In genomic region chr9:15965246-15965745, GRCh38 we compare ENCODE assay signal across 15 cellular contexts.
DNase-seq lines count a peak whose midpoint lies in the region; ATAC-seq, FAIRE-seq and TF ChIP-seq lines count a peak whose summit lies in the region.
"Had no signal": no experiment of that assay in that cellular context is flagged by ENCODE, and none has a peak within 500 bp of the region (broad histone marks: within the 10 kb centered on the region; RNA-seq: fewer than 3 reads in every experiment).

No MANE protein-coding gene starts in this region.

- no peaks in the 10 kb centered on the region for H3K36me3 Mint-ChIP-seq in activated naive CD4-positive, alpha-beta T cell treated with anti-CD3 and anti-CD28 coated beads for 36 hours (ENCODE audit: low read depth)
- no peaks in the 10 kb centered on the region for H3K36me3 Mint-ChIP-seq in stimulated activated memory B cell treated with anti-CD40 and anti-IgM and Interleukin-4, amounts not matched to agents 10 μg/mL and 1 μg/mL and 100 μg/mL, for 72 hours
- H3K36me3 Mint-ChIP-seq: CD4-positive, CD25-positive, alpha-beta regulatory T cell had no signal

- no peak for ATAC-seq in stimulated activated memory B cell treated with anti-CD40 and anti-IgM and Interleukin-4, amounts not matched to agents 10 μg/mL and 1 μg/mL and 100 μg/mL, for 72 hours
- ATAC-seq: HCT116, K562 had no signal

- H3K4me1 Mint-ChIP-seq in activated naive CD4-positive, alpha-beta T cell treated with anti-CD3 and anti-CD28 coated beads for 36 hours (ENCODE audit: low read depth): no peaks in the 10 kb centered on the region
- H3K4me1 Mint-ChIP-seq in stimulated activated memory B cell treated with anti-CD40 and anti-IgM and Interleukin-4, amounts not matched to agents 10 μg/mL and 1 μg/mL and 100 μg/mL, for 72 hours: no peaks in the 10 kb centered on the region
- H3K4me1 Mint-ChIP-seq: CD4-positive, CD25-positive, alpha-beta regulatory T cell had no signal

- no peak for TF ChIP-seq POLR2A in GM12892 (IDR thresholded peaks at IDR 0.05; ENCODE audit: low read depth, low read length)

- CTCF ChIA-PET in activated naive CD4-positive, alpha-beta T cell treated with anti-CD3 and anti-CD28 coated beads for 36 hours (lab: Charles Lee): no interaction called here

- no peak for DNase-seq in GM12892 (ENCODE audit: insufficient read length)
- DNase-seq in astrocyte of the hippocampus (ENCODE audit: low read depth, low spot score): peak; percentile 10
- peak; percentile 39 for DNase-seq in iris pigment epithelial cell (ENCODE audit: low read depth)
- DNase-seq in activated naive CD4-positive, alpha-beta T cell treated with anti-CD3 and anti-CD28 coated beads for 36 hours: no peak
- DNase-seq in amniotic stem cell (lab: John Stamatoyannopoulos, UW): no peak
- DNase-seq in globus pallidus (ENCODE audit: low spot score): no peak
- DNase-seq: AML-193; CD4-positive, CD25-positive, alpha-beta regulatory T cell; DMS 273 treated with DMSO at 0.1 percent for 48 hours; GM23248 had no signal

- FAIRE-seq in GM12892 (lab: Jason Lieb, UNC): peak; percentile 50
- FAIRE-seq: G401.6, H54, K562 had no signal

- intact Hi-C loops in activated naive CD4-positive, alpha-beta T cell treated with anti-CD3 and anti-CD28 coated beads for 36 hours (cut with micrococcal nuclease): no loop called here

- H3K27ac Mint-ChIP-seq in activated naive CD4-positive, alpha-beta T cell treated with anti-CD3 and anti-CD28 coated beads for 36 hours: no peak overlapping the region
- no peak overlapping the region for H3K27ac Mint-ChIP-seq in stimulated activated memory B cell treated with anti-CD40 and anti-IgM and Interleukin-4, amounts not matched to agents 10 μg/mL and 1 μg/mL and 100 μg/mL, for 72 hours
- H3K27ac Mint-ChIP-seq: CD4-positive, CD25-positive, alpha-beta regulatory T cell had no signal

- H3K4me3 Mint-ChIP-seq in activated naive CD4-positive, alpha-beta T cell treated with anti-CD3 and anti-CD28 coated beads for 36 hours: no peak overlapping the region
- H3K4me3 Mint-ChIP-seq in stimulated activated memory B cell treated with anti-CD40 and anti-IgM and Interleukin-4, amounts not matched to agents 10 μg/mL and 1 μg/mL and 100 μg/mL, for 72 hours: no peak overlapping the region
- H3K4me3 Mint-ChIP-seq: CD4-positive, CD25-positive, alpha-beta regulatory T cell had no signal

- H3K27me3 Mint-ChIP-seq in activated naive CD4-positive, alpha-beta T cell treated with anti-CD3 and anti-CD28 coated beads for 36 hours (ENCODE audit: low read depth): no peaks in the 10 kb centered on the region
- H3K27me3 Mint-ChIP-seq in stimulated activated memory B cell treated with anti-CD40 and anti-IgM and Interleukin-4, amounts not matched to agents 10 μg/mL and 1 μg/mL and 100 μg/mL, for 72 hours: no peaks in the 10 kb centered on the region
- H3K27me3 Mint-ChIP-seq: CD4-positive, CD25-positive, alpha-beta regulatory T cell had no signal

- no peaks in the 10 kb centered on the region for H3K9me3 Mint-ChIP-seq in activated naive CD4-positive, alpha-beta T cell treated with anti-CD3 and anti-CD28 coated beads for 36 hours
- no peaks in the 10 kb centered on the region for H3K9me3 Mint-ChIP-seq in stimulated activated memory B cell treated with anti-CD40 and anti-IgM and Interleukin-4, amounts not matched to agents 10 μg/mL and 1 μg/mL and 100 μg/mL, for 72 hours

Comparison
In these comparisons a context has a peak if more than half of its experiments do, and no peak if none do; other contexts are left out.
1. DNase-seq: peak in astrocyte of the hippocampus (single experiment) and iris pigment epithelial cell (single experiment); none in GM12892 (single experiment), activated naive CD4-positive, alpha-beta T cell treated with anti-CD3 and anti-CD28 coated beads for 36 hours (single experiment), amniotic stem cell (single experiment) and globus pallidus (single experiment).